8 cellular contexts compared by ENCODE assay signal in the genomic region with DNA sequence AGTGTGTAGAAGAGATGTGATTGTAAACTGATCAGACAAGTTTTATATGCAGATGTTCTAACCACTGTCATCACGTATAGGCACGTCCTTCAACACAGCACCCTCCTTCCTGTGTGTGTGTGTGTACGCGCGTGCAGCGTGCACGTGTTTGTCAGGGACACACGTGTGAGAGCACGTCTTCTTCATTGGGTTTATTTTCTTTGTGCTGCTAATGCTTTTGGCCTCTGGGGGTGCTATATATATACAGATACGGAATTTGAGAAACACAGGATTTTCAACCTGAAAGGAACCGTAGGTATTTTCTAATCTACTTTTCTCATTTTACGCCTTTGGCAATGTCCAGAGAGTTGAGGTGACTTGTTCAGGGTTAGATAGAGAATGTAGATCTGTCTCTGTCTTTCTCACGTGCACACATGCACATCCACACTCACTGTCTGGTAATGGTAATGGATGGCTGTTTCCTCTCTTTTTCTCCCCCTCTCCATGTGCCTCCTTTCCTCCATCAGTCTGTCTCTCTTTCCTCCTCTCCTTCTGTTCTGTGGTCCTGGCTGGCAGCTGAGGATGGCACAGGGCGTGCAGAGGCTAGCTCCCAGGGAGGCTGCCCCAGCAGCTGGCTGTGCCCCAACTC. TPM values are rescaled to one million over a fixed set of nuclear protein-coding genes. Genes with fewer than 3 reads are reported as not detected.
DNase-seq lines count a peak whose midpoint lies in the region; ATAC-seq and TF ChIP-seq lines count a peak whose summit lies in the region.

No MANE protein-coding gene starts in this region.

- H3K27ac ChIP-seq in psoas muscle (no peak overlapping the region), neuronal stem cell (replicated peaks; ENCODE audit: low read length) (no peak overlapping the region)

- TF ChIP-seq CTCF in psoas muscle (IDR thresholded peaks at IDR 0.05), result peak; percentile 30

- no peak overlapping the region for H3K4ac ChIP-seq in neuronal stem cell (ENCODE audit: low read length)

- H2AFZ ChIP-seq in neuronal stem cell (ENCODE audit: low read length), result no peak overlapping the region

- H3K23ac ChIP-seq in neuronal stem cell (ENCODE audit: low read depth, low read length, poor library complexity), result no peak overlapping the region

- H3K9me3 ChIP-seq in endocrine pancreas (ENCODE audit: control insufficient read depth, low read length) (no peaks in the 10 kb centered on the region), psoas muscle (no peaks in the 10 kb centered on the region), neuronal stem cell (replicated peaks in 1 of 2; ENCODE audit: control insufficient read depth in 2 of 2, insufficient read depth in 1 of 2, low read depth in 1 of 2, low read length in 2 of 2) (no peaks in the 10 kb centered on the region)

- no peak overlapping the region for H4K91ac ChIP-seq in neuronal stem cell (ENCODE audit: low read depth, low read length, poor library complexity)

- H3K18ac ChIP-seq in neuronal stem cell (ENCODE audit: low read length), result no peak overlapping the region

- H3K4me1 ChIP-seq in endocrine pancreas (ENCODE audit: control insufficient read depth, insufficient read depth, low read length) (no peaks in the 10 kb centered on the region), psoas muscle (no peaks in the 10 kb centered on the region), neuronal stem cell (ENCODE audit: control insufficient read depth in 2 of 2, insufficient read depth in 1 of 2, low read depth in 1 of 2, low read length in 2 of 2) (peaks cover 0 to 18% of the 10 kb centered on the region in 2 donors)

- intact Hi-C loops in psoas muscle (cut with DNase I), result no loop called here

- no peak overlapping the region for H2AK5ac ChIP-seq in neuronal stem cell (ENCODE audit: low read depth, low read length)

- no peaks in the 10 kb centered on the region for H3K79me1 ChIP-seq in neuronal stem cell (ENCODE audit: low read depth, low read length)

- WGBS in psoas muscle, 3 donors, result 14 to 22% (median 16%) methylated on average over 14 of the region's 14 CpGs
- WGBS in neuronal stem cell (ENCODE audit: extremely low coverage in 2 of 2, insufficient read length in 2 of 2, insufficient replicate concordance in 1 of 2), 2 donors, result no CpG with 5 or more reads among the region's 14 CpGs

- no peak overlapping the region for H2BK120ac ChIP-seq in neuronal stem cell (ENCODE audit: low read depth, low read length)

- H3K27me3 ChIP-seq in endocrine pancreas (ENCODE audit: control insufficient read depth, insufficient read depth, low read length) (no peaks in the 10 kb centered on the region), psoas muscle (ENCODE audit: insufficient read depth in 3 of 3, low read length in 2 of 3) (peaks cover 0 to 27% (median 0%) of the 10 kb centered on the region in 3 donors), neuronal stem cell (ENCODE audit: control insufficient read depth in 3 of 3, insufficient read depth in 3 of 3, low read depth in 1 of 3, low read length in 3 of 3) (peaks cover 0 to 3% (median 0%) of the 10 kb centered on the region in 3 experiments)

- H3K36me3 ChIP-seq in endocrine pancreas (ENCODE audit: control insufficient read depth, insufficient read depth, low read length) (no peaks in the 10 kb centered on the region), psoas muscle (ENCODE audit: insufficient read depth in 1 of 2, low read depth in 1 of 2) (no peaks in the 10 kb centered on the region), neuronal stem cell (replicated peaks in 1 of 2; ENCODE audit: control insufficient read depth in 2 of 2, insufficient read depth in 2 of 2, low read length in 2 of 2) (no peaks in the 10 kb centered on the region)

- no peak overlapping the region for H3K4me2 ChIP-seq in neuronal stem cell (ENCODE audit: insufficient read depth, low read length, poor library complexity, severe bottlenecking)

- peak; percentile 15 for DNase-seq in DMS153 treated with DMSO at 0.1 percent for 48 hours (lab: John Stamatoyannopoulos, UW; ENCODE audit: unreplicated experiment)
- peak; percentile 39 for DNase-seq in NCI-H1694 (lab: John Stamatoyannopoulos, UW)
- no peak for DNase-seq in psoas muscle
- no peak for DNase-seq in neuronal stem cell (ENCODE audit: low spot score)
- no peak for DNase-seq in amniotic stem cell (lab: John Stamatoyannopoulos, UW)
- no peak for DNase-seq in activated CD8-positive, alpha-beta memory T cell treated with anti-CD3 and anti-CD28 coated beads, Interleukin-2, amount 50 U/mL, for 48 hours

- H3K4me3 ChIP-seq in endocrine pancreas (ENCODE audit: control insufficient read depth, insufficient read depth, low read length) (peak overlapping the region; percentile 8), psoas muscle (no peak overlapping the region), neuronal stem cell (ENCODE audit: low read length in 2 of 2) (no peak overlapping the region)

- ATAC-seq in GM21526 (IDR thresholded peaks at IDR 0.05; ENCODE audit: low FRiP score, unreplicated experiment), result peak; percentile 69
- no peak for ATAC-seq in psoas muscle

- no peak overlapping the region for H3K14ac ChIP-seq in neuronal stem cell (ENCODE audit: low read length)

- H2BK12ac ChIP-seq in neuronal stem cell (ENCODE audit: low read length), result no peak overlapping the region

- H3K9ac ChIP-seq in endocrine pancreas (ENCODE audit: control insufficient read depth, insufficient read depth, low read length) (no peak overlapping the region), neuronal stem cell (ENCODE audit: low read depth, low read length, poor library complexity) (no peak overlapping the region)

- H4K8ac ChIP-seq in neuronal stem cell (ENCODE audit: low read depth, low read length), result no peak overlapping the region

- H2BK15ac ChIP-seq in neuronal stem cell (ENCODE audit: low read length), result no peak overlapping the region

- no peak overlapping the region for H2BK5ac ChIP-seq in neuronal stem cell (ENCODE audit: low read length)

RNA-seq across cellular contexts. Expression of a gene that starts 13.4 kb away (rescaled TPM):
- under 1 TPM in 2 of 4 donors, not detected in 2; 0.17 to 0.28 TPM for total RNA-seq in psoas muscle
- under 1 TPM in 2 of 3 donors, not detected in 1; 0.17 TPM for polyA plus RNA-seq in psoas muscle
- 8.5 TPM for polyA plus RNA-seq in neuronal stem cell (2013, experiment 1 of 2)
- 10.2 TPM for polyA plus RNA-seq in neuronal stem cell (2013, experiment 2 of 2)

Comparison
In these comparisons a context has a peak if more than half of its experiments do, and no peak if none do; other contexts are left out.
1. DNase-seq: peak in DMS153 treated with DMSO at 0.1 percent for 48 hours (single experiment) and NCI-H1694 (single experiment); none in psoas muscle (0 of 2), neuronal stem cell (single experiment), amniotic stem cell (single experiment) and activated CD8-positive, alpha-beta memory T cell treated with anti-CD3 and anti-CD28 coated beads, Interleukin-2, amount 50 U/mL, for 48 hours (single experiment).